Comparison of ENCODE assay signal across 8 cellular contexts in the genomic region with DNA sequence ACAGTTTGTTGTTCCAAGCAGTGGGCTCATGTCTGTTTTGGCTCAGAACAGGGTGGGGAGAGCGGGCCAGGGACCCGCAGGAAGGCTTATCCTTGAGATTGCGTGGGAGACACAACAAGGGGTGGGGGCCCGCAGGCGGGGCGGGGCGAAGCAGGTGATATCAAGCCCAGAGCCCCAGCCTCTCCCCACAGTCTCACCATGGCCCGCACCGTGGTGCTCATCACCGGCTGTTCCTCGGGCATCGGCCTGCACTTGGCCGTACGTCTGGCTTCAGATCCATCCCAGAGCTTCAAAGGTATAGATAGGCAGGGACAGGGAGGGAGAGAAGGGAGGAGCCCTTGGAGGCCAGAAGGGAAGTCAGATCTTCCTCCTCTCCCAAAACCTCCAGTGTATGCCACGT. TPM values are rescaled to one million over a fixed set of nuclear protein-coding genes. Genes with fewer than 3 reads are reported as not detected.
DNase-seq lines count a peak whose midpoint lies in the region; ATAC-seq and TF ChIP-seq lines count a peak whose summit lies in the region.
"Not testable (repeated sequence)": the region's sequence is repeated elsewhere in the genome, so short reads cannot be mapped to it uniquely, and the experiment has no call there.

A gene with protein sequence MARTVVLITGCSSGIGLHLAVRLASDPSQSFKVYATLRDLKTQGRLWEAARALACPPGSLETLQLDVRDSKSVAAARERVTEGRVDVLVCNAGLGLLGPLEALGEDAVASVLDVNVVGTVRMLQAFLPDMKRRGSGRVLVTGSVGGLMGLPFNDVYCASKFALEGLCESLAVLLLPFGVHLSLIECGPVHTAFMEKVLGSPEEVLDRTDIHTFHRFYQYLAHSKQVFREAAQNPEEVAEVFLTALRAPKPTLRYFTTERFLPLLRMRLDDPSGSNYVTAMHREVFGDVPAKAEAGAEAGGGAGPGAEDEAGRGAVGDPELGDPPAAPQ (plus strand): TSS at position 188 of the 400 bp plus-strand sequence. CDS start 11 bp downstream, at position 199.

- H3K9me3 Mint-ChIP-seq in activated CD8-positive, alpha-beta T cell treated with anti-CD3 and anti-CD28 coated beads, Interleukin-2, amount 10 ng/mL, durations not matched to agents 7 days and 5 days (ENCODE audit: insufficient read depth), result not testable (repeated sequence)

- H3K9me3 ChIP-seq in DOHH2 (ENCODE audit: control insufficient read depth, insufficient read depth, low read length); NT2/D1 (ENCODE audit: insufficient read depth, low read length); mesodermal cell (ENCODE audit: control insufficient read depth, low read length); uterus: not testable (repeated sequence)

- POLR2A ChIA-PET in activated CD8-positive, alpha-beta T cell treated with anti-CD3 and anti-CD28 coated beads, Interleukin-2, amount 10 ng/mL, durations not matched to agents 7 days and 5 days (lab: Charles Lee), result not testable (repeated sequence)

- peak within 1 kb of the TSS; percentile 68 for H3K27ac Mint-ChIP-seq in activated CD8-positive, alpha-beta T cell treated with anti-CD3 and anti-CD28 coated beads, Interleukin-2, amount 10 ng/mL, durations not matched to agents 7 days and 5 days

- H3K27me3 ChIP-seq in DOHH2 (ENCODE audit: control insufficient read depth, low read length); NT2/D1 (ENCODE audit: insufficient read depth, insufficient read length); uterus: not testable (repeated sequence)

- H3K36me3 ChIP-seq in DOHH2 (ENCODE audit: control insufficient read depth, low read length); mesodermal cell (ENCODE audit: control insufficient read depth, insufficient read depth, low read length); uterus: not testable (repeated sequence)
- H3K36me3 ChIP-seq in NT2/D1 (ENCODE audit: insufficient read depth, insufficient read length, low read length), result peaks cover 11% of the 10 kb centered on the region

- peak within 1 kb of the TSS; percentile 96 for H3K4me2 ChIP-seq in DOHH2 (ENCODE audit: low read length)

- CTCF ChIA-PET in activated CD8-positive, alpha-beta T cell treated with anti-CD3 and anti-CD28 coated beads, Interleukin-2, amount 10 ng/mL, durations not matched to agents 7 days and 5 days (lab: Charles Lee), result not testable (repeated sequence)

- H3K4me3 Mint-ChIP-seq in activated CD8-positive, alpha-beta T cell treated with anti-CD3 and anti-CD28 coated beads, Interleukin-2, amount 10 ng/mL, durations not matched to agents 7 days and 5 days, result peak within 1 kb of the TSS; percentile 87

- H3K4me3 ChIP-seq in DOHH2 (ENCODE audit: low read length) (peak within 1 kb of the TSS; percentile 99), NT2/D1 (ENCODE audit: insufficient read length, low read depth) (peak within 1 kb of the TSS; percentile 81), cardiac fibroblast (replicated peaks in 1 of 2; ENCODE audit: low read depth in 2 of 2, low read length in 2 of 2) (peak within 1 kb of the TSS; percentile 84 to 86), fibroblast of villous mesenchyme (ENCODE audit: low read depth, low read length) (peak within 1 kb of the TSS; percentile 78), mesodermal cell (ENCODE audit: extremely low read depth, insufficient read depth, low read length, poor library complexity, severe bottlenecking) (peak within 1 kb of the TSS; percentile 84), retinal pigment epithelial cell (ENCODE audit: low read length) (peak within 1 kb of the TSS; percentile 83), uterus (peak within 1 kb of the TSS in 1 of 2 donors; percentile 70)

- H3K27me3 Mint-ChIP-seq in activated CD8-positive, alpha-beta T cell treated with anti-CD3 and anti-CD28 coated beads, Interleukin-2, amount 10 ng/mL, durations not matched to agents 7 days and 5 days (ENCODE audit: low read depth), result not testable (repeated sequence)

- WGBS in mesodermal cell (ENCODE audit: insufficient coverage in 2 of 2), 2 experiments, result 98 to 100% methylated on average over 3 to 12 of the region's 15 CpGs

- TF ChIP-seq CTCF in DOHH2 (IDR thresholded peaks at IDR 0.05; ENCODE audit: low read depth, low read length, poor library complexity, severe bottlenecking); cardiac fibroblast (IDR thresholded peaks at IDR 0.05; ENCODE audit: low read depth, low read length); fibroblast of villous mesenchyme (IDR thresholded peaks at IDR 0.05; ENCODE audit: insufficient read depth, low read depth, low read length); retinal pigment epithelial cell (conservative IDR thresholded peaks at IDR 0.05; ENCODE audit: low read depth, low read length); uterus (IDR thresholded peaks at IDR 0.05): not testable (repeated sequence)

- peaks cover 18% of the 10 kb centered on the region for H3K79me2 ChIP-seq in DOHH2 (ENCODE audit: control insufficient read depth, low read length)

- peak within 1 kb of the TSS; percentile 86 for H3K9ac ChIP-seq in NT2/D1 (ENCODE audit: insufficient read length, low read depth)

- not testable (repeated sequence) for ATAC-seq in activated CD8-positive, alpha-beta T cell treated with anti-CD3 and anti-CD28 coated beads, Interleukin-2, amount 10 ng/mL, durations not matched to agents 7 days and 5 days

- not testable (repeated sequence) for H3K9me2 ChIP-seq in DOHH2 (replicated peaks; ENCODE audit: control insufficient read depth, low read length)

- not testable (repeated sequence) for H3K36me3 Mint-ChIP-seq in activated CD8-positive, alpha-beta T cell treated with anti-CD3 and anti-CD28 coated beads, Interleukin-2, amount 10 ng/mL, durations not matched to agents 7 days and 5 days (ENCODE audit: low read depth)

- not testable (repeated sequence) for H3K27ac ChIP-seq in DOHH2 (ENCODE audit: low read depth, low read length); mesodermal cell (ENCODE audit: low read depth, low read length, severe bottlenecking)
- H3K27ac ChIP-seq in uterus, result peak within 1 kb of the TSS; percentile 84 to 87

- TF ChIP-seq POLR2A in uterus (IDR thresholded peaks at IDR 0.05), result not testable (repeated sequence)

- H3K4me1 Mint-ChIP-seq in activated CD8-positive, alpha-beta T cell treated with anti-CD3 and anti-CD28 coated beads, Interleukin-2, amount 10 ng/mL, durations not matched to agents 7 days and 5 days (ENCODE audit: low read depth), result peaks cover 38% of the 10 kb centered on the region

- DNase-seq in NT2/D1 (ENCODE audit: low read depth, low spot score); activated CD8-positive, alpha-beta T cell treated with anti-CD3 and anti-CD28 coated beads, Interleukin-2, amount 10 ng/mL, durations not matched to agents 7 days and 5 days; cardiac fibroblast (ENCODE audit: low read depth in 2 of 2); fibroblast of villous mesenchyme (ENCODE audit: low read depth); retinal pigment epithelial cell (ENCODE audit: low read depth); uterus: not testable (repeated sequence)

- intact Hi-C loops in uterus (cut with DNase I; ENCODE audit: low total_unique reads), result not testable (repeated sequence)

- H4K20me1 ChIP-seq in DOHH2 (ENCODE audit: control insufficient read depth, insufficient read depth, low read depth, low read length), result not testable (repeated sequence)

- not testable (repeated sequence) for H3F3A ChIP-seq in DOHH2 (ENCODE audit: control insufficient read depth, insufficient read depth)

- H3K4me1 ChIP-seq in DOHH2 (ENCODE audit: control insufficient read depth, low read length), result peaks cover 36% of the 10 kb centered on the region
- H3K4me1 ChIP-seq in NT2/D1 (ENCODE audit: insufficient read depth, insufficient read length); mesodermal cell (ENCODE audit: control insufficient read depth, insufficient read depth, low read length, poor library complexity, severe bottlenecking); uterus: not testable (repeated sequence)

RNA-seq across cellular contexts. Expression of the gene that starts here (rescaled TPM):
- total RNA-seq in activated CD8-positive, alpha-beta T cell treated with anti-CD3 and anti-CD28 coated beads, Interleukin-2, amount 10 ng/mL, durations not matched to agents 7 days and 5 days, result under 1 TPM; 0.53 to 0.60 TPM
- total RNA-seq in fibroblast of villous mesenchyme (3.5 and 11.9 TPM in 2 replicates), uterus (1 to 10 TPM in 1 of 4 donors, under 1 TPM in 1, not detected in 2; 0.35 to 3.1 TPM)
- 0.92 TPM for polyA plus RNA-seq in mesodermal cell (2013, experiment 1 of 2)
- 0.71 TPM for polyA plus RNA-seq in mesodermal cell (2013, experiment 2 of 2)
